Comparison of ENCODE assay signal across 13 cellular contexts in genomic region chr17:41957058-41957868, GRCh38. TPM values are rescaled to one million over a fixed set of nuclear protein-coding genes. Genes with fewer than 3 reads are reported as not detected.
DNase-seq lines count a peak whose midpoint lies in the region; ATAC-seq lines count a peak whose summit lies in the region.
"Had no signal": no experiment of that assay in that cellular context is flagged by ENCODE, and none has a peak within 500 bp of the region (broad histone marks: within the 10 kb centered on the region; RNA-seq: fewer than 3 reads in every experiment).

No MANE protein-coding gene starts in this region.

- H3K27me3 Mint-ChIP-seq in activated naive CD8-positive, alpha-beta T cell treated with anti-CD3 and anti-CD28 coated beads, Interleukin-2, amount 10 ng/mL, durations not matched to agents 7 days and 5 days: peaks cover 4% of the 10 kb centered on the region
- no peaks in the 10 kb centered on the region for H3K27me3 Mint-ChIP-seq in activated naive CD8-positive, alpha-beta T cell treated with anti-CD3 and anti-CD28 coated beads for 36 hours
- H3K27me3 Mint-ChIP-seq: activated CD4-positive, alpha-beta memory T cell treated with anti-CD3 and anti-CD28 coated beads for 36 hours had no signal

- peaks cover 1% of the 10 kb centered on the region for H3K36me3 Mint-ChIP-seq in activated naive CD8-positive, alpha-beta T cell treated with anti-CD3 and anti-CD28 coated beads, Interleukin-2, amount 10 ng/mL, durations not matched to agents 7 days and 5 days
- H3K36me3 Mint-ChIP-seq in activated naive CD8-positive, alpha-beta T cell treated with anti-CD3 and anti-CD28 coated beads for 36 hours: no peaks in the 10 kb centered on the region
- H3K36me3 Mint-ChIP-seq in stimulated activated effector memory CD8-positive, alpha-beta T cell treated with anti-CD3 and anti-CD28 coated beads, Interleukin-12 subunit alpha, Interleukin-12 subunit beta, amount 100 ng/mL, for 72 hours: no peaks in the 10 kb centered on the region
- H3K36me3 Mint-ChIP-seq: activated CD4-positive, alpha-beta memory T cell treated with anti-CD3 and anti-CD28 coated beads for 36 hours had no signal

- H3K9me3 Mint-ChIP-seq in activated naive CD8-positive, alpha-beta T cell treated with anti-CD3 and anti-CD28 coated beads, Interleukin-2, amount 10 ng/mL, durations not matched to agents 7 days and 5 days: no peaks in the 10 kb centered on the region
- no peaks in the 10 kb centered on the region for H3K9me3 Mint-ChIP-seq in activated naive CD8-positive, alpha-beta T cell treated with anti-CD3 and anti-CD28 coated beads for 36 hours
- no peaks in the 10 kb centered on the region for H3K9me3 Mint-ChIP-seq in stimulated activated effector memory CD8-positive, alpha-beta T cell treated with anti-CD3 and anti-CD28 coated beads, Interleukin-12 subunit alpha, Interleukin-12 subunit beta, amount 100 ng/mL, for 72 hours
- H3K9me3 Mint-ChIP-seq: activated CD4-positive, alpha-beta memory T cell treated with anti-CD3 and anti-CD28 coated beads for 36 hours had no signal

- peaks cover 14% of the 10 kb centered on the region for H3K4me1 ChIP-seq in adipocyte (ENCODE audit: control insufficient read depth, insufficient read depth, low read length)
- H3K4me1 ChIP-seq: tibial artery had no signal

- H3K27me3 ChIP-seq in adipocyte (replicated peaks; ENCODE audit: control insufficient read depth, insufficient read depth, low read length): peaks cover 6% of the 10 kb centered on the region
- H3K27me3 ChIP-seq: tibial artery had no signal

- peaks cover 1% of the 10 kb centered on the region for H3K4me1 Mint-ChIP-seq in activated naive CD8-positive, alpha-beta T cell treated with anti-CD3 and anti-CD28 coated beads, Interleukin-2, amount 10 ng/mL, durations not matched to agents 7 days and 5 days
- H3K4me1 Mint-ChIP-seq in activated naive CD8-positive, alpha-beta T cell treated with anti-CD3 and anti-CD28 coated beads for 36 hours: no peaks in the 10 kb centered on the region
- H3K4me1 Mint-ChIP-seq in stimulated activated effector memory CD8-positive, alpha-beta T cell treated with anti-CD3 and anti-CD28 coated beads, Interleukin-12 subunit alpha, Interleukin-12 subunit beta, amount 100 ng/mL, for 72 hours: no peaks in the 10 kb centered on the region

- H3K9ac ChIP-seq in adipocyte (ENCODE audit: low read length): no peak overlapping the region

- no peaks in the 10 kb centered on the region for H3K36me3 ChIP-seq in adipocyte (ENCODE audit: control insufficient read depth, insufficient read depth, low read length, severe bottlenecking)
- H3K36me3 ChIP-seq: tibial artery had no signal

- DNase-seq in activated naive CD8-positive, alpha-beta T cell treated with anti-CD3 and anti-CD28 coated beads, Interleukin-2, amount 10 ng/mL, durations not matched to agents 7 days and 5 days: no peak
- no peak for DNase-seq in activated naive CD8-positive, alpha-beta T cell treated with anti-CD3 and anti-CD28 coated beads for 36 hours
- DNase-seq in adipocyte (ENCODE audit: low read depth): peak; percentile 12
- peak; percentile 33 for DNase-seq in iPS-NIHi11 (ENCODE audit: low spot score)
- DNase-seq in stimulated activated effector memory CD8-positive, alpha-beta T cell treated with anti-CD3 and anti-CD28 coated beads, Interleukin-12 subunit alpha, Interleukin-12 subunit beta, amount 100 ng/mL, for 72 hours (ENCODE audit: low spot score in 2 of 2): no peak
- no peak for DNase-seq in cerebellar cortex (ENCODE audit: low spot score)
- DNase-seq: activated CD4-positive, alpha-beta memory T cell treated with anti-CD3 and anti-CD28 coated beads for 36 hours; activated effector memory CD4-positive, alpha-beta T cell treated with anti-CD3 and anti-CD28 coated beads, Interleukin-2, amount 50 U/mL, for 16 hours; NCI-H1417 treated with DMSO at 0.1 percent for 48 hours; RPMI8226; tibial artery had no signal

- POLR2A ChIA-PET in activated naive CD8-positive, alpha-beta T cell treated with anti-CD3 and anti-CD28 coated beads, Interleukin-2, amount 10 ng/mL, durations not matched to agents 7 days and 5 days (lab: Charles Lee): interaction anchor here (0.5 kb wide), 1 partner anchor 1212 kb away, joined by 3 read pairs; no protein-coding TSS in a partner anchor

- no peaks in the 10 kb centered on the region for H3K9me3 ChIP-seq in adipocyte (ENCODE audit: control insufficient read depth, low read length)
- H3K9me3 ChIP-seq: tibial artery had no signal

- no peak overlapping the region for H3K4me3 Mint-ChIP-seq in activated naive CD8-positive, alpha-beta T cell treated with anti-CD3 and anti-CD28 coated beads, Interleukin-2, amount 10 ng/mL, durations not matched to agents 7 days and 5 days
- H3K4me3 Mint-ChIP-seq in activated naive CD8-positive, alpha-beta T cell treated with anti-CD3 and anti-CD28 coated beads for 36 hours: no peak overlapping the region
- no peak overlapping the region for H3K4me3 Mint-ChIP-seq in stimulated activated effector memory CD8-positive, alpha-beta T cell treated with anti-CD3 and anti-CD28 coated beads, Interleukin-12 subunit alpha, Interleukin-12 subunit beta, amount 100 ng/mL, for 72 hours
- H3K4me3 Mint-ChIP-seq: activated CD4-positive, alpha-beta memory T cell treated with anti-CD3 and anti-CD28 coated beads for 36 hours had no signal

- peak overlapping the region; percentile 56 for H3K27ac Mint-ChIP-seq in activated naive CD8-positive, alpha-beta T cell treated with anti-CD3 and anti-CD28 coated beads, Interleukin-2, amount 10 ng/mL, durations not matched to agents 7 days and 5 days
- no peak overlapping the region for H3K27ac Mint-ChIP-seq in activated naive CD8-positive, alpha-beta T cell treated with anti-CD3 and anti-CD28 coated beads for 36 hours
- peak overlapping the region; percentile 41 for H3K27ac Mint-ChIP-seq in stimulated activated effector memory CD8-positive, alpha-beta T cell treated with anti-CD3 and anti-CD28 coated beads, Interleukin-12 subunit alpha, Interleukin-12 subunit beta, amount 100 ng/mL, for 72 hours
- H3K27ac Mint-ChIP-seq: activated CD4-positive, alpha-beta memory T cell treated with anti-CD3 and anti-CD28 coated beads for 36 hours had no signal

- no peak for ATAC-seq in activated naive CD8-positive, alpha-beta T cell treated with anti-CD3 and anti-CD28 coated beads, Interleukin-2, amount 10 ng/mL, durations not matched to agents 7 days and 5 days (ENCODE audit: low read depth)
- ATAC-seq in stimulated activated effector memory CD8-positive, alpha-beta T cell treated with anti-CD3 and anti-CD28 coated beads, Interleukin-12 subunit alpha, Interleukin-12 subunit beta, amount 100 ng/mL, for 72 hours: no peak
- ATAC-seq in GM19328 (IDR thresholded peaks at IDR 0.05; ENCODE audit: unreplicated experiment) (no peak), GM21786 (IDR thresholded peaks at IDR 0.05; ENCODE audit: unreplicated experiment) (no peak)

- no peak overlapping the region for H3K4me3 ChIP-seq in adipocyte (ENCODE audit: low read length)
- H3K4me3 ChIP-seq: tibial artery had no signal

RNA-seq across cellular contexts. Expression of gene CNP, which starts 9.3 kb away (rescaled TPM):
- total RNA-seq in activated naive CD8-positive, alpha-beta T cell treated with anti-CD3 and anti-CD28 coated beads, Interleukin-2, amount 10 ng/mL, durations not matched to agents 7 days and 5 days: 10 to 100 TPM; 75.8 to 83.0 TPM
- 10 to 100 TPM; 64.9 to 66.6 TPM for total RNA-seq in activated naive CD8-positive, alpha-beta T cell treated with anti-CD3 and anti-CD28 coated beads for 36 hours

RNA-seq across cellular contexts. Expression of gene ODAD4, which starts 26.8 kb away (rescaled TPM):
- under 1 TPM; 0.65 to 0.72 TPM for total RNA-seq in activated naive CD8-positive, alpha-beta T cell treated with anti-CD3 and anti-CD28 coated beads, Interleukin-2, amount 10 ng/mL, durations not matched to agents 7 days and 5 days
- total RNA-seq in activated naive CD8-positive, alpha-beta T cell treated with anti-CD3 and anti-CD28 coated beads for 36 hours: under 1 TPM; 0.58 to 0.84 TPM

RNA-seq across cellular contexts. Expression of gene ACLY, which starts 38.5 kb away (rescaled TPM):
- 100 to 1,000 TPM; 142 to 153 TPM for total RNA-seq in activated naive CD8-positive, alpha-beta T cell treated with anti-CD3 and anti-CD28 coated beads, Interleukin-2, amount 10 ng/mL, durations not matched to agents 7 days and 5 days
- total RNA-seq in activated naive CD8-positive, alpha-beta T cell treated with anti-CD3 and anti-CD28 coated beads for 36 hours: 100 to 1,000 TPM; 197 to 202 TPM

RNA-seq across cellular contexts. Expression of gene DNAJC7, which starts 60.0 kb away (rescaled TPM):
- total RNA-seq in activated naive CD8-positive, alpha-beta T cell treated with anti-CD3 and anti-CD28 coated beads, Interleukin-2, amount 10 ng/mL, durations not matched to agents 7 days and 5 days: 10 to 100 TPM; 86.7 to 93.7 TPM
- 100 to 1,000 TPM; 103 to 106 TPM for total RNA-seq in activated naive CD8-positive, alpha-beta T cell treated with anti-CD3 and anti-CD28 coated beads for 36 hours

Comparison
In these comparisons a context has a peak if more than half of its experiments do, and no peak if none do; other contexts are left out.
1. DNase-seq: peak in adipocyte (single experiment) and iPS-NIHi11 (single experiment); none in activated naive CD8-positive, alpha-beta T cell treated with anti-CD3 and anti-CD28 coated beads, Interleukin-2, amount 10 ng/mL, durations not matched to agents 7 days and 5 days (single experiment), activated naive CD8-positive, alpha-beta T cell treated with anti-CD3 and anti-CD28 coated beads for 36 hours (single experiment), stimulated activated effector memory CD8-positive, alpha-beta T cell treated with anti-CD3 and anti-CD28 coated beads, Interleukin-12 subunit alpha, Interleukin-12 subunit beta, amount 100 ng/mL, for 72 hours (0 of 2) and cerebellar cortex (single experiment).